In genomic region chr2:30628341-30628740, GRCh38 we compare ENCODE assay signal across 25 cellular contexts.
DNase-seq lines count a peak whose midpoint lies in the region; ATAC-seq and TF ChIP-seq lines count a peak whose summit lies in the region.
"Had no signal": no experiment of that assay in that cellular context is flagged by ENCODE, and none has a peak within 500 bp of the region (broad histone marks: within the 10 kb centered on the region; RNA-seq: fewer than 3 reads in every experiment).

No MANE protein-coding gene starts in this region.

- dilution Hi-C loops in IMR-90 (cut with HindIII; ENCODE audit: low sequenced_read_pairs, unreplicated experiment), result no loop called here

- no peak overlapping the region for H3K4me2 ChIP-seq in IMR-90 (ENCODE audit: low read depth, low read length)
- H3K4me2 ChIP-seq: A549 had no signal

- H2BK5ac ChIP-seq in IMR-90 (ENCODE audit: low read depth, low read length, poor library complexity, severe bottlenecking), result no peak overlapping the region

- H3K27me3 ChIP-seq in IMR-90 (ENCODE audit: control insufficient read depth, insufficient read depth, low read length), result no peaks in the 10 kb centered on the region
- H3K27me3 ChIP-seq: BE2C, testis, vagina had no signal

- H3K36me3 ChIP-seq in IMR-90 (ENCODE audit: control insufficient read depth, insufficient read depth, low read length), result no peaks in the 10 kb centered on the region
- H3K36me3 ChIP-seq: BE2C, vagina had no signal

- no peak overlapping the region for H4K91ac ChIP-seq in IMR-90 (ENCODE audit: insufficient read depth, low read depth, low read length)

- no peaks in the 10 kb centered on the region for H3K9me1 ChIP-seq in IMR-90 (ENCODE audit: insufficient read depth, low read length)

- H3K4me1 ChIP-seq in IMR-90 (ENCODE audit: control insufficient read depth, insufficient read depth, low read length), result peaks cover 2% of the 10 kb centered on the region; the same call in 1 of the 2 replicates
- H3K4me1 ChIP-seq: A549, BE2C, testis, vagina had no signal

- H2AK5ac ChIP-seq in IMR-90 (ENCODE audit: low read depth, low read length), result no peak overlapping the region

- in situ Hi-C loops in ACHN (cut with HindIII; ENCODE audit: low pct_ligation_motif_present, low pct_unique_long_range_greater_than_20kb, low sequenced_read_pairs), result no loop called here
- in situ Hi-C loops in IMR-90 (cut with MboI; ENCODE audit: low sequenced_read_pairs), result no loop called here

- BruUV-seq in IMR-90 (replicated peaks; lab: Mats Ljungman, UMichigan), result no TSS peak

- no peak overlapping the region for H4K8ac ChIP-seq in IMR-90 (ENCODE audit: low read depth in 2 of 2, low read length in 2 of 2)

- no peak overlapping the region for H2BK120ac ChIP-seq in IMR-90 (ENCODE audit: low read depth, low read length)

- H3K56ac ChIP-seq in IMR-90 (ENCODE audit: extremely low read depth, insufficient read depth, low read length), result no peak overlapping the region

- no peak overlapping the region for H3K4ac ChIP-seq in IMR-90 (ENCODE audit: low read depth, low read length)

- TF ChIP-seq RAD21 in IMR-90 (IDR thresholded peaks at IDR 0.05; ENCODE audit: low read length), result no peak

- H3K79me1 ChIP-seq in IMR-90 (ENCODE audit: low read depth in 1 of 2, low read length in 2 of 2), result peaks cover 0 to 3% of the 10 kb centered on the region in 2 experiments; a peak in 1 of 4 replicates

- no peaks in the 10 kb centered on the region for H3K9me3 ChIP-seq in IMR-90 (ENCODE audit: control insufficient read depth, insufficient read depth, low read length)
- H3K9me3 ChIP-seq: A549, BE2C, testis, vagina had no signal

- no peak overlapping the region for H4K5ac ChIP-seq in IMR-90 (ENCODE audit: low read depth, low read length)

- TF ChIP-seq POLR2A in IMR-90 (IDR thresholded peaks at IDR 0.05; ENCODE audit: low read depth, low read length), result no peak

- no peak overlapping the region for H3K18ac ChIP-seq in IMR-90 (ENCODE audit: low read depth, low read length)

- H3K4me3 ChIP-seq in IMR-90 (ENCODE audit: insufficient read depth, low read depth, low read length) (no peak overlapping the region), cardiac fibroblast (replicated peaks in 1 of 2; ENCODE audit: low read depth in 2 of 2, low read length in 2 of 2) (no peak overlapping the region)
- H3K4me3 ChIP-seq: A549, testis, vagina had no signal

- no peak overlapping the region for H2BK20ac ChIP-seq in IMR-90 (ENCODE audit: low read depth, low read length)

- intact Hi-C loops in IMR-90 (cut with micrococcal nuclease), result no loop called here

- TF ChIP-seq CTCF in IMR-90 (conservative IDR thresholded peaks at IDR 0.05; ENCODE audit: low read depth, low read length) (no peak), cardiac fibroblast (IDR thresholded peaks at IDR 0.05; ENCODE audit: low read depth, low read length) (no peak)

- POLR2A ChIA-PET in IMR-90 (lab: Charles Lee; ENCODE audit: unreplicated experiment), result no interaction called here

- CTCF ChIA-PET in IMR-90 (lab: Yijun Ruan, JAX), result no interaction called here

- H2BK15ac ChIP-seq in IMR-90 (ENCODE audit: low read depth, low read length), result no peak overlapping the region

- ATAC-seq in IMR-90 (ENCODE audit: low read depth) (no peak; the same call in 1 of the 2 replicates), HG02981 (IDR thresholded peaks at IDR 0.05; ENCODE audit: unreplicated experiment) (no peak)
- ATAC-seq: A549; activated CD4-positive, alpha-beta T cell treated with anti-CD3 and anti-CD28 coated beads for 36 hours; HCT116; left colon; stimulated activated effector memory CD8-positive, alpha-beta T cell treated with anti-CD3 and anti-CD28 coated beads, Interleukin-12 subunit alpha, Interleukin-12 subunit beta, amount 100 ng/mL, for 72 hours had no signal

- no CpG with 5 or more reads among the region's 2 CpGs for WGBS in IMR-90 (ENCODE audit: extremely low coverage in 2 of 2, insufficient read length in 1 of 2), 2 experiments

- H4K20me1 ChIP-seq in IMR-90 (ENCODE audit: insufficient read depth, low read length), result no peaks in the 10 kb centered on the region

- no peak overlapping the region for H3K14ac ChIP-seq in IMR-90 (replicated peaks; ENCODE audit: low read depth, low read length)

- no peak overlapping the region for H3K9ac ChIP-seq in IMR-90 (ENCODE audit: low read depth, low read length)

- H2AFZ ChIP-seq in IMR-90 (replicated peaks; ENCODE audit: low read length, poor library complexity), result no peak overlapping the region

- no peak overlapping the region for H2AK9ac ChIP-seq in IMR-90 (replicated peaks; ENCODE audit: low read depth, low read length, poor library complexity)

- peak; percentile 44 for DNase-seq in ACHN
- DNase-seq in IMR-90, result peak; percentile 31
- peak; percentile 32 to 65 for DNase-seq in cardiac fibroblast (ENCODE audit: low read depth in 2 of 2)
- peak; percentile 51 for DNase-seq in glomerular visceral epithelial cell (ENCODE audit: extremely low spot score)
- no peak for DNase-seq in NCI-H748 treated with DMSO at 0.1 percent for 48 hours (lab: John Stamatoyannopoulos, UW)
- DNase-seq in C1 segment of cervical spinal cord (lab: John Stamatoyannopoulos, UW), result no peak
- no peak for DNase-seq in NCI-H82 (lab: John Stamatoyannopoulos, UW)
- DNase-seq: activated CD4-positive, alpha-beta T cell treated with anti-CD3 and anti-CD28 coated beads for 36 hours; aorta; BE2C; effector CD8-positive, alpha-beta T cell; head of caudate nucleus; left colon; mesendoderm; naive B cell; NCI-H1694 treated with DMSO at 0.1 percent for 48 hours; NCI-H2171 treated with DMSO at 0.1 percent for 48 hours; NCI-H526; testis had no signal

- no peak overlapping the region for H3K23ac ChIP-seq in IMR-90 (ENCODE audit: low read depth, low read length)

- H3K27ac ChIP-seq in IMR-90 (ENCODE audit: insufficient read depth, low read length), result no peak overlapping the region
- H3K27ac ChIP-seq: A549, RWPE1, testis, vagina had no signal

TF ChIP-seq in IMR-90, 13 proteins besides CTCF, POLR2A, EP300 and RAD21:
- TF ChIP-seq RCOR1 (IDR thresholded peaks at IDR 0.05; ENCODE audit: insufficient replicate concordance, low read length), result no peak
- no peak for TF ChIP-seq USF2 (IDR thresholded peaks at IDR 0.05; ENCODE audit: low read depth, low read length)
- no peak for TF ChIP-seq MAFK (IDR thresholded peaks at IDR 0.05; ENCODE audit: low read depth, low read length)
- no peak for TF ChIP-seq FOS (IDR thresholded peaks at IDR 0.05; ENCODE audit: low read depth, low read length)
- TF ChIP-seq SMC3 (IDR thresholded peaks at IDR 0.05; ENCODE audit: low read depth, low read length), result no peak
- TF ChIP-seq CHD1 (IDR thresholded peaks at IDR 0.05; ENCODE audit: low read depth, low read length), result no peak
- TF ChIP-seq CEBPB (IDR thresholded peaks at IDR 0.05; ENCODE audit: low read depth, low read length), result no peak
- TF ChIP-seq BHLHE40 (IDR thresholded peaks at IDR 0.05; ENCODE audit: low read depth, low read length), result no peak
- no peak for TF ChIP-seq NFE2L2 (IDR thresholded peaks at IDR 0.05; ENCODE audit: low read depth, low read length)
- no peak for TF ChIP-seq MXI1 (IDR thresholded peaks at IDR 0.05; ENCODE audit: borderline replicate concordance, low read depth, low read length)

Comparison
In these comparisons a context has a peak if more than half of its experiments do, and no peak if none do; other contexts are left out.
1. DNase-seq: peak in ACHN (single experiment), IMR-90 (single experiment), cardiac fibroblast (2 of 2) and glomerular visceral epithelial cell (single experiment); none in NCI-H748 treated with DMSO at 0.1 percent for 48 hours (single experiment), C1 segment of cervical spinal cord (0 of 14) and NCI-H82 (single experiment).